In genomic region chr11:111596319-111596718, GRCh38 we compare ENCODE assay signal across 27 cellular contexts.
"Had no signal": no experiment of that assay in that cellular context is flagged by ENCODE, and none has a peak within 500 bp of the region (broad histone marks: within the 10 kb centered on the region; RNA-seq: fewer than 3 reads in every experiment).

No MANE protein-coding gene starts in this region.

- H3K4me3 ChIP-seq: neural progenitor cell, ovary, psoas muscle, right lobe of liver, sigmoid colon, stomach, thoracic aorta, thyroid gland, tibial nerve, upper lobe of left lung, vagina had no signal

- H3K4me3 Mint-ChIP-seq: nephron; neural progenitor cell; stimulated activated effector memory CD8-positive, alpha-beta T cell treated with anti-CD3 and anti-CD28 coated beads, Interleukin-12 subunit alpha, Interleukin-12 subunit beta, amount 100 ng/mL, for 72 hours; stimulated activated naive B cell treated with anti-CD40 and anti-IgM and Interleukin-4, amounts not matched to agents 10 μg/mL and 1 μg/mL and 100 μg/mL, for 72 hours; stimulated activated naive CD8-positive, alpha-beta T cell treated with anti-CD3 and anti-CD28 coated beads, Interleukin-15, Interleukin-2, amounts not matched to agents 100 ng/mL and 50 ng/mL, for 24 hours had no signal

- H2AFZ ChIP-seq: neural progenitor cell, parathyroid adenoma had no signal

- H3K9ac ChIP-seq: neural progenitor cell, parathyroid adenoma had no signal

- H3K36me3 ChIP-seq: neural progenitor cell, ovary, right lobe of liver, sigmoid colon, stomach, thoracic aorta, thyroid gland, tibial nerve, upper lobe of left lung, vagina had no signal

- H3K27ac ChIP-seq: neural progenitor cell, ovary, parathyroid adenoma, psoas muscle, right lobe of liver, sigmoid colon, stomach, thoracic aorta, thyroid gland, tibial nerve, upper lobe of left lung, vagina had no signal

- H3K27me3 Mint-ChIP-seq: stimulated activated naive B cell treated with anti-CD40 and anti-IgM and Interleukin-4, amounts not matched to agents 10 μg/mL and 1 μg/mL and 100 μg/mL, for 72 hours had no signal

- H3K27me3 ChIP-seq: ovary, right lobe of liver, sigmoid colon, stomach, thyroid gland, tibial nerve, upper lobe of left lung, vagina had no signal

- H3K79me2 ChIP-seq: parathyroid adenoma had no signal

- H3K9me3 Mint-ChIP-seq: nephron; stimulated activated effector memory CD8-positive, alpha-beta T cell treated with anti-CD3 and anti-CD28 coated beads, Interleukin-12 subunit alpha, Interleukin-12 subunit beta, amount 100 ng/mL, for 72 hours; stimulated activated naive B cell treated with anti-CD40 and anti-IgM and Interleukin-4, amounts not matched to agents 10 μg/mL and 1 μg/mL and 100 μg/mL, for 72 hours; stimulated activated naive CD8-positive, alpha-beta T cell treated with anti-CD3 and anti-CD28 coated beads, Interleukin-15, Interleukin-2, amounts not matched to agents 100 ng/mL and 50 ng/mL, for 24 hours had no signal

- H3K9me3 ChIP-seq: ovary, psoas muscle, right lobe of liver, sigmoid colon, stomach, thoracic aorta, thyroid gland, tibial nerve, upper lobe of left lung, vagina had no signal

- H3K36me3 Mint-ChIP-seq: neural progenitor cell; stimulated activated effector memory CD8-positive, alpha-beta T cell treated with anti-CD3 and anti-CD28 coated beads, Interleukin-12 subunit alpha, Interleukin-12 subunit beta, amount 100 ng/mL, for 72 hours; stimulated activated naive B cell treated with anti-CD40 and anti-IgM and Interleukin-4, amounts not matched to agents 10 μg/mL and 1 μg/mL and 100 μg/mL, for 72 hours had no signal

- ATAC-seq: psoas muscle; right cardiac atrium; right lobe of liver; stimulated activated effector memory CD8-positive, alpha-beta T cell treated with anti-CD3 and anti-CD28 coated beads, Interleukin-12 subunit alpha, Interleukin-12 subunit beta, amount 100 ng/mL, for 72 hours; stimulated activated naive B cell treated with anti-CD40 and anti-IgM and Interleukin-4, amounts not matched to agents 10 μg/mL and 1 μg/mL and 100 μg/mL, for 72 hours had no signal

- H3K4me1 ChIP-seq: neural progenitor cell, parathyroid adenoma, psoas muscle, thyroid gland had no signal

- H3K4me2 ChIP-seq: neural progenitor cell had no signal

- DNase-seq: occipital lobe; ovary; posterior cingulate gyrus; psoas muscle; right cardiac atrium; right lobe of liver; sigmoid colon; small intestine; stimulated activated CD4-positive, alpha-beta T cell treated with anti-CD3 and anti-CD28 coated beads, Interleukin-15, amount 100 ng/mL, for 24 hours; stimulated activated CD4-positive, alpha-beta T cell treated with anti-CD3 and anti-CD28 coated beads, Interleukin-2, amount 100 ng/mL, for 24 hours; stimulated activated CD4-positive, alpha-beta T cell treated with anti-CD3 and anti-CD28 coated beads, Interleukin-2, amount 100 ng/mL, for 48 hours; stimulated activated CD4-positive, alpha-beta T cell treated with anti-CD3 and anti-CD28 coated beads, Interleukin-4, amount 100 ng/mL, for 24 hours; stimulated activated naive B cell treated with anti-CD40 and anti-IgM and Interleukin-4, amounts not matched to agents 10 μg/mL and 1 μg/mL and 100 μg/mL, for 72 hours; stimulated activated naive CD4-positive, alpha-beta T cell treated with Interleukin-2 at 50 U/mL for 16 hours; stomach; thyroid gland; trophoblast cell; upper lobe of left lung had no signal

- H3K27ac Mint-ChIP-seq: nephron; neural progenitor cell; progenitor cell of endocrine pancreas; stimulated activated effector memory CD8-positive, alpha-beta T cell treated with anti-CD3 and anti-CD28 coated beads, Interleukin-12 subunit alpha, Interleukin-12 subunit beta, amount 100 ng/mL, for 72 hours; stimulated activated naive B cell treated with anti-CD40 and anti-IgM and Interleukin-4, amounts not matched to agents 10 μg/mL and 1 μg/mL and 100 μg/mL, for 72 hours; stimulated activated naive CD8-positive, alpha-beta T cell treated with anti-CD3 and anti-CD28 coated beads, Interleukin-15, Interleukin-2, amounts not matched to agents 100 ng/mL and 50 ng/mL, for 24 hours had no signal
